Comparison of ENCODE assay signal across 18 cellular contexts in the genomic region with DNA sequence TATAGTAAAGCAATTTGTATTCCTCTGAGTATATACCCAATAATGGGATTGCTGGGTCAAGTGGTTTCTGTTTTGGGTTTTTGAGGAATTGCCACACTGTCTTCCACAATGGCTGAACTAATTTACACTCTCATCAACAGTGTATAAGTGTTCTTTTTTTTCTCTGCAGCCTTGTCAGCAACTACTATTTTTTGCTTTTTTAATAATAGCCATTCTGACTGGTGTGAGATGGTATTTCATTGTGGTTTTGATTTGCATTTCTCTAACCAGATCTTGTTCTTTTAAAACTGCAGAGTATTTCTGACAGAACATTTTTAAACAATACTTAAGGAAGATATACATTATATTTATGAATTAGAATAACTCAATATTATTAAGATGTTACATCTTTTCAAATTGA.
DNase-seq lines count a peak whose midpoint lies in the region; ATAC-seq and TF ChIP-seq lines count a peak whose summit lies in the region.
"Had no signal": no experiment of that assay in that cellular context is flagged by ENCODE, and none has a peak within 500 bp of the region (broad histone marks: within the 10 kb centered on the region; RNA-seq: fewer than 3 reads in every experiment).

No MANE protein-coding gene starts in this region.

- H3K9ac ChIP-seq in MM.1S (ENCODE audit: low read length), result no peak overlapping the region
- H3K9ac ChIP-seq: BLaER1 treated with 17β-estradiol and CSF1 and Interleukin-3, amounts not matched to agents 10 nM and 100 nM had no signal

- no peak overlapping the region for H3K4me3 ChIP-seq in MM.1S (ENCODE audit: low read length)
- H3K4me3 ChIP-seq in H7 (ENCODE audit: insufficient read depth, low read depth, low read length), result no peak overlapping the region
- H3K4me3 ChIP-seq: A549; BLaER1 treated with 17β-estradiol and CSF1 and Interleukin-3, amounts not matched to agents 10 nM and 100 nM had no signal

- no peak overlapping the region for H3K27ac Mint-ChIP-seq in activated naive CD8-positive, alpha-beta T cell treated with anti-CD3 and anti-CD28 coated beads, Interleukin-2, amount 50 U/mL, for 24 hours
- H3K27ac Mint-ChIP-seq in glutamatergic neuron (ENCODE audit: unreplicated experiment), result no peak overlapping the region
- H3K27ac Mint-ChIP-seq: B cell; CD4-positive, alpha-beta T cell; CD8-positive, alpha-beta T cell had no signal

- H3K4me3 Mint-ChIP-seq in activated naive CD8-positive, alpha-beta T cell treated with anti-CD3 and anti-CD28 coated beads, Interleukin-2, amount 50 U/mL, for 24 hours, result no peak overlapping the region
- H3K4me3 Mint-ChIP-seq in glutamatergic neuron (ENCODE audit: unreplicated experiment), result no peak overlapping the region
- H3K4me3 Mint-ChIP-seq: B cell; CD4-positive, alpha-beta T cell; CD8-positive, alpha-beta T cell had no signal

- H3K36me3 ChIP-seq in MM.1S (replicated peaks; ENCODE audit: insufficient read depth, low read length), result no peaks in the 10 kb centered on the region
- H3K36me3 ChIP-seq in H7 (replicated peaks; ENCODE audit: control insufficient read depth, insufficient read depth, low read length), result no peaks in the 10 kb centered on the region
- H3K36me3 ChIP-seq: BLaER1 treated with 17β-estradiol and CSF1 and Interleukin-3, amounts not matched to agents 10 nM and 100 nM had no signal

- H3K36me3 Mint-ChIP-seq in activated naive CD8-positive, alpha-beta T cell treated with anti-CD3 and anti-CD28 coated beads, Interleukin-2, amount 50 U/mL, for 24 hours (ENCODE audit: low read depth), result no peaks in the 10 kb centered on the region
- H3K36me3 Mint-ChIP-seq in glutamatergic neuron (ENCODE audit: unreplicated experiment), result no peaks in the 10 kb centered on the region
- H3K36me3 Mint-ChIP-seq: CD8-positive, alpha-beta T cell had no signal

- H3K27ac ChIP-seq in MM.1S (ENCODE audit: low read length), result peak overlapping the region; percentile 40; the same call in 1 of the 2 replicates
- H3K27ac ChIP-seq: 22Rv1; A549; BLaER1 treated with 17β-estradiol and CSF1 and Interleukin-3, amounts not matched to agents 10 nM and 100 nM; C4-2B had no signal

- no peaks in the 10 kb centered on the region for H3F3A ChIP-seq in MM.1S (ENCODE audit: insufficient read depth, low read length)

- no peak overlapping the region for H2AFZ ChIP-seq in MM.1S (ENCODE audit: low read length)

- peak overlapping the region; percentile 35; the same call in 1 of the 2 replicates for H3K4me2 ChIP-seq in MM.1S (ENCODE audit: low read depth, low read length)
- H3K4me2 ChIP-seq: A549; BLaER1 treated with 17β-estradiol and CSF1 and Interleukin-3, amounts not matched to agents 10 nM and 100 nM had no signal

- peaks cover 21% of the 10 kb centered on the region for H3K4me1 ChIP-seq in MM.1S (ENCODE audit: low read length)
- H3K4me1 ChIP-seq: A549; BLaER1 treated with 17β-estradiol and CSF1 and Interleukin-3, amounts not matched to agents 10 nM and 100 nM; Caco-2 had no signal

- H3K4me1 Mint-ChIP-seq in activated naive CD8-positive, alpha-beta T cell treated with anti-CD3 and anti-CD28 coated beads, Interleukin-2, amount 50 U/mL, for 24 hours, result no peaks in the 10 kb centered on the region
- H3K4me1 Mint-ChIP-seq in glutamatergic neuron (ENCODE audit: low read depth, unreplicated experiment), result no peaks in the 10 kb centered on the region
- H3K4me1 Mint-ChIP-seq: B cell had no signal

- no peaks in the 10 kb centered on the region for H3K9me3 ChIP-seq in MM.1S (replicated peaks; ENCODE audit: insufficient read depth, low read length)
- H3K9me3 ChIP-seq: A549, Caco-2 had no signal

- no peak for TF ChIP-seq CTCF in MM.1S (IDR thresholded peaks at IDR 0.05; ENCODE audit: low read length)
- no peak for TF ChIP-seq CTCF in glutamatergic neuron (IDR thresholded peaks at IDR 0.05; ENCODE audit: partially characterized antibody, unreplicated experiment)

- ATAC-seq in activated naive CD8-positive, alpha-beta T cell treated with anti-CD3 and anti-CD28 coated beads, Interleukin-2, amount 50 U/mL, for 24 hours, result no peak
- ATAC-seq: A549; CD8-positive, alpha-beta T cell had no signal

- DNase-seq in MM.1S (peak; percentile 72), astrocyte of the hippocampus (ENCODE audit: low read depth, low spot score) (peak; percentile 6), myocyte (ENCODE audit: low read depth) (peak; percentile 3), glutamatergic neuron (no peak), H7 (no peak)
- no peak for DNase-seq in activated naive CD8-positive, alpha-beta T cell treated with anti-CD3 and anti-CD28 coated beads, Interleukin-2, amount 50 U/mL, for 24 hours
- DNase-seq: AML-193; Caco-2; Calu3; CD4-positive, alpha-beta T cell; CD8-positive, alpha-beta T cell; DMS79 treated with DMSO at 0.1 percent for 48 hours; GF-D8 had no signal

- H3K9me3 Mint-ChIP-seq in activated naive CD8-positive, alpha-beta T cell treated with anti-CD3 and anti-CD28 coated beads, Interleukin-2, amount 50 U/mL, for 24 hours, result peaks cover 6% of the 10 kb centered on the region
- peaks cover 2% of the 10 kb centered on the region for H3K9me3 Mint-ChIP-seq in glutamatergic neuron (ENCODE audit: unreplicated experiment)
- H3K9me3 Mint-ChIP-seq: CD4-positive, alpha-beta T cell had no signal

- no peaks in the 10 kb centered on the region for H3K27me3 Mint-ChIP-seq in activated naive CD8-positive, alpha-beta T cell treated with anti-CD3 and anti-CD28 coated beads, Interleukin-2, amount 50 U/mL, for 24 hours
- H3K27me3 Mint-ChIP-seq in glutamatergic neuron (ENCODE audit: unreplicated experiment), result no peaks in the 10 kb centered on the region
- H3K27me3 Mint-ChIP-seq: B cell; CD4-positive, alpha-beta T cell had no signal

- no peaks in the 10 kb centered on the region for H4K20me1 ChIP-seq in MM.1S (ENCODE audit: insufficient read depth, low read length)
- H4K20me1 ChIP-seq: BLaER1 treated with 17β-estradiol and CSF1 and Interleukin-3, amounts not matched to agents 10 nM and 100 nM had no signal

- H3K9me2 ChIP-seq in MM.1S (replicated peaks; ENCODE audit: insufficient read depth, low read length), result no peaks in the 10 kb centered on the region

- H3K79me2 ChIP-seq in MM.1S (ENCODE audit: low read length), result no peaks in the 10 kb centered on the region

- H3K27me3 ChIP-seq in MM.1S (replicated peaks; ENCODE audit: insufficient read depth, low read length) (no peaks in the 10 kb centered on the region), H7 (ENCODE audit: control insufficient read depth, insufficient read depth, low read length) (no peaks in the 10 kb centered on the region)

Comparison
In these comparisons a context has a peak if more than half of its experiments do, and no peak if none do; other contexts are left out.
1. DNase-seq: peak in MM.1S (single experiment), astrocyte of the hippocampus (single experiment) and myocyte (single experiment); none in activated naive CD8-positive, alpha-beta T cell treated with anti-CD3 and anti-CD28 coated beads, Interleukin-2, amount 50 U/mL, for 24 hours (single experiment), glutamatergic neuron (single experiment) and H7 (single experiment).